8 cellular contexts compared by ENCODE assay signal in genomic region chr1:200628223-200628868, GRCh38. TPM values are rescaled to one million over a fixed set of nuclear protein-coding genes. Genes with fewer than 3 reads are reported as not detected.
DNase-seq lines count a peak whose midpoint lies in the region; ATAC-seq and TF ChIP-seq lines count a peak whose summit lies in the region.

No MANE protein-coding gene starts in this region.

- H3K27me3 Mint-ChIP-seq in endothelial cell (ENCODE audit: unreplicated experiment): peaks cover 3% of the 10 kb centered on the region

- H3K27me3 ChIP-seq in OCI-LY3 (ENCODE audit: low read depth, low read length): no peaks in the 10 kb centered on the region

- peak in 1 of 2 donors; percentile 14 for DNase-seq in left colon
- DNase-seq in DMS53 (lab: John Stamatoyannopoulos, UW): no peak
- no peak for DNase-seq in endothelial cell (ENCODE audit: low spot score)
- DNase-seq in left ventricle myocardium superior: no peak
- no peak for DNase-seq in NCI-H2081 (lab: John Stamatoyannopoulos, UW)

- H3K4me1 ChIP-seq in OCI-LY3 (ENCODE audit: low read length): peaks cover 56% of the 10 kb centered on the region

- peak overlapping the region; percentile 91 for H3K4me2 ChIP-seq in OCI-LY3 (ENCODE audit: low read length)

- H3K4me3 ChIP-seq in OCI-LY3 (ENCODE audit: low read length): peak overlapping the region; percentile 71

- no peak overlapping the region for H3K4me3 Mint-ChIP-seq in endothelial cell (ENCODE audit: unreplicated experiment)

- no peaks in the 10 kb centered on the region for H3K9me3 Mint-ChIP-seq in endothelial cell (ENCODE audit: unreplicated experiment)

- intact Hi-C loops in left colon (cut with DNase I, micrococcal nuclease): loop anchor here in 1 of 2 donors (10.0 kb wide), 2 partner anchors 176 to 206 kb away; no protein-coding TSS in a partner anchor
- intact Hi-C loops in left ventricle myocardium superior (cut with micrococcal nuclease): loop anchor here (10.0 kb wide), 1 partner anchor 206 kb away; no protein-coding TSS in a partner anchor

- ATAC-seq in GM18511 (IDR thresholded peaks at IDR 0.05; ENCODE audit: unreplicated experiment) (peak; percentile 79), HG02623 (IDR thresholded peaks at IDR 0.05; ENCODE audit: unreplicated experiment) (peak; percentile 80), left colon (peak; percentile 22), left ventricle myocardium superior (no peak)

- H3K79me2 ChIP-seq in OCI-LY3 (ENCODE audit: low read length): no peaks in the 10 kb centered on the region

- H3K9ac ChIP-seq in OCI-LY3 (ENCODE audit: low read length): peak overlapping the region; percentile 51; the same call in 1 of the 2 replicates

- H2AFZ ChIP-seq in OCI-LY3 (ENCODE audit: low read depth, low read length): peak overlapping the region; percentile 18; the same call in 1 of the 2 replicates

- peak overlapping the region; percentile 74 for H3K27ac ChIP-seq in OCI-LY3 (ENCODE audit: low read length)

- no peaks in the 10 kb centered on the region for H3K36me3 Mint-ChIP-seq in endothelial cell (ENCODE audit: low read depth, unreplicated experiment)

- peaks cover 3% of the 10 kb centered on the region; the same call in 1 of the 2 replicates for H4K20me1 ChIP-seq in OCI-LY3 (ENCODE audit: insufficient read depth, low read length)

- TF ChIP-seq CTCF in OCI-LY3 (IDR thresholded peaks at IDR 0.05; ENCODE audit: low read depth, low read length) (no peak), endothelial cell (IDR thresholded peaks at IDR 0.05; ENCODE audit: unreplicated experiment) (no peak)

- no peaks in the 10 kb centered on the region for H3K9me3 ChIP-seq in OCI-LY3 (ENCODE audit: insufficient read depth, low read length)

- no peaks in the 10 kb centered on the region for H3K4me1 Mint-ChIP-seq in endothelial cell (ENCODE audit: unreplicated experiment)

- no peaks in the 10 kb centered on the region for H3K36me3 ChIP-seq in OCI-LY3 (replicated peaks; ENCODE audit: low read depth, low read length)

- no peak overlapping the region for H3K27ac Mint-ChIP-seq in endothelial cell (ENCODE audit: unreplicated experiment)

RNA-seq across cellular contexts. Expression of gene KIF14, which starts 7.8 kb away (rescaled TPM):
- total RNA-seq in left colon (1 to 10 TPM in 1 of 2 donors, under 1 TPM in 1; 0.67 to 2.0 TPM), endothelial cell (ENCODE audit: unreplicated experiment) (3.8 TPM), left ventricle myocardium superior (0.10 TPM)

RNA-seq across cellular contexts. Expression of gene DDX59, which starts 41.4 kb away (rescaled TPM):
- total RNA-seq in left colon (10 to 100 TPM; 14.2 to 20.5 TPM), endothelial cell (ENCODE audit: unreplicated experiment) (20.1 TPM), left ventricle myocardium superior (12.6 TPM)
